In the genomic region with DNA sequence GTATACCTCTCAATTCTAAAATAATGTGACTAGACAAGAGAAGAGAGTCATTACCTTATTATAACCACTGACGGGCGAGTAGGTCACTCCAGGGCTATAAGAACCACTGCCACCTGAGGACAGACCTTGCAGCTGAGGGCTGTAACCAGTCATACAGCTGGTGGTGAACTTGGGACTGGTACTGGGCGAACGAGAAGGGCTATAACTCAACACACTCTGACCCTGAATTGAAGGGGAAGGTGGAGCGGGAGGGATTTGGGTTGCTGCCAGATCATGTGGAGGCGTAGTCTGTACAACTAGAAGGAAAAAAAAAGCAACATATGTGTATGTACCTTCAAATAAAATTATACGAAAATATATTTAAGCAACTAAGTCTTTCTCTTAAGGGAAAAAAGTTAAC, we compare ENCODE assay signal across 2 cellular contexts.
TF ChIP-seq lines count a peak whose summit lies in the region.

No MANE protein-coding gene starts in this region.

TF ChIP-seq in IMR-90, 13 proteins besides CTCF, POLR2A, EP300 and RAD21:
- TF ChIP-seq CEBPB (IDR thresholded peaks at IDR 0.05; ENCODE audit: low read depth, low read length) (no peak), BHLHE40 (IDR thresholded peaks at IDR 0.05; ENCODE audit: low read depth, low read length) (no peak), CHD1 (IDR thresholded peaks at IDR 0.05; ENCODE audit: low read depth, low read length) (no peak), RFX5 (IDR thresholded peaks at IDR 0.05; ENCODE audit: low read depth, low read length) (no peak), MAFK (IDR thresholded peaks at IDR 0.05; ENCODE audit: low read depth, low read length) (no peak), MAZ (IDR thresholded peaks at IDR 0.05; ENCODE audit: borderline replicate concordance, low read depth, low read length) (no peak), FOS (IDR thresholded peaks at IDR 0.05; ENCODE audit: low read depth, low read length) (no peak), SMC3 (IDR thresholded peaks at IDR 0.05; ENCODE audit: low read depth, low read length) (no peak), NFE2L2 (IDR thresholded peaks at IDR 0.05; ENCODE audit: low read depth, low read length) (no peak), MXI1 (IDR thresholded peaks at IDR 0.05; ENCODE audit: borderline replicate concordance, low read depth, low read length) (no peak), RCOR1 (IDR thresholded peaks at IDR 0.05; ENCODE audit: insufficient replicate concordance, low read length) (no peak)
- TF ChIP-seq, protein P1, sequence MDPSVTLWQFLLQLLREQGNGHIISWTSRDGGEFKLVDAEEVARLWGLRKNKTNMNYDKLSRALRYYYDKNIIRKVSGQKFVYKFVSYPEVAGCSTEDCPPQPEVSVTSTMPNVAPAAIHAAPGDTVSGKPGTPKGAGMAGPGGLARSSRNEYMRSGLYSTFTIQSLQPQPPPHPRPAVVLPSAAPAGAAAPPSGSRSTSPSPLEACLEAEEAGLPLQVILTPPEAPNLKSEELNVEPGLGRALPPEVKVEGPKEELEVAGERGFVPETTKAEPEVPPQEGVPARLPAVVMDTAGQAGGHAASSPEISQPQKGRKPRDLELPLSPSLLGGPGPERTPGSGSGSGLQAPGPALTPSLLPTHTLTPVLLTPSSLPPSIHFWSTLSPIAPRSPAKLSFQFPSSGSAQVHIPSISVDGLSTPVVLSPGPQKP (IDR thresholded peaks at IDR 0.05; ENCODE audit: borderline replicate concordance, low read depth, low read length): no peak
- TF ChIP-seq, protein P2, sequence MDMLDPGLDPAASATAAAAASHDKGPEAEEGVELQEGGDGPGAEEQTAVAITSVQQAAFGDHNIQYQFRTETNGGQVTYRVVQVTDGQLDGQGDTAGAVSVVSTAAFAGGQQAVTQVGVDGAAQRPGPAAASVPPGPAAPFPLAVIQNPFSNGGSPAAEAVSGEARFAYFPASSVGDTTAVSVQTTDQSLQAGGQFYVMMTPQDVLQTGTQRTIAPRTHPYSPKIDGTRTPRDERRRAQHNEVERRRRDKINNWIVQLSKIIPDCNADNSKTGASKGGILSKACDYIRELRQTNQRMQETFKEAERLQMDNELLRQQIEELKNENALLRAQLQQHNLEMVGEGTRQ (IDR thresholded peaks at IDR 0.05; ENCODE audit: low read depth, low read length): no peak

TF ChIP-seq in K562, 482 proteins besides CTCF, POLR2A, EP300 and RAD21 (continues in another document):
- TF ChIP-seq, protein P3, sequence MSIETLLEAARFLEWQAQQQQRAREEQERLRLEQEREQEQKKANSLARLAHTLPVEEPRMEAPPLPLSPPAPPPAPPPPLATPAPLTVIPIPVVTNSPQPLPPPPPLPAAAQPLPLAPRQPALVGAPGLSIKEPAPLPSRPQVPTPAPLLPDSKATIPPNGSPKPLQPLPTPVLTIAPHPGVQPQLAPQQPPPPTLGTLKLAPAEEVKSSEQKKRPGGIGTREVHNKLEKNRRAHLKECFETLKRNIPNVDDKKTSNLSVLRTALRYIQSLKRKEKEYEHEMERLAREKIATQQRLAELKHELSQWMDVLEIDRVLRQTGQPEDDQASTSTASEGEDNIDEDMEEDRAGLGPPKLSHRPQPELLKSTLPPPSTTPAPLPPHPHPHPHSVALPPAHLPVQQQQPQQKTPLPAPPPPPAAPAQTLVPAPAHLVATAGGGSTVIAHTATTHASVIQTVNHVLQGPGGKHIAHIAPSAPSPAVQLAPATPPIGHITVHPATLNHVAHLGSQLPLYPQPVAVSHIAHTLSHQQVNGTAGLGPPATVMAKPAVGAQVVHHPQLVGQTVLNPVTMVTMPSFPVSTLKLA (conservative IDR thresholded peaks at IDR 0.05): 0 out of 4 replicates have a peak, but pooled peaks of 1 of the 2 experiments have one; percentile 11
- no peak for TF ChIP-seq HDAC6 (IDR thresholded peaks at IDR 0.05; ENCODE audit: low read depth, low read length)
- no peak for TF ChIP-seq GATAD2B (IDR thresholded peaks at IDR 0.05; ENCODE audit: borderline replicate concordance)
- TF ChIP-seq, protein P4, sequence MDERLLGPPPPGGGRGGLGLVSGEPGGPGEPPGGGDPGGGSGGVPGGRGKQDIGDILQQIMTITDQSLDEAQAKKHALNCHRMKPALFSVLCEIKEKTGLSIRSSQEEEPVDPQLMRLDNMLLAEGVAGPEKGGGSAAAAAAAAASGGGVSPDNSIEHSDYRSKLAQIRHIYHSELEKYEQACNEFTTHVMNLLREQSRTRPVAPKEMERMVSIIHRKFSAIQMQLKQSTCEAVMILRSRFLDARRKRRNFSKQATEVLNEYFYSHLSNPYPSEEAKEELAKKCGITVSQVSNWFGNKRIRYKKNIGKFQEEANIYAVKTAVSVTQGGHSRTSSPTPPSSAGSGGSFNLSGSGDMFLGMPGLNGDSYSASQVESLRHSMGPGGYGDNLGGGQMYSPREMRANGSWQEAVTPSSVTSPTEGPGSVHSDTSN (CRISPR knock-in tag; IDR thresholded peaks at IDR 0.05; ENCODE audit: low read depth): no peak
- TF ChIP-seq, protein P4 (tag; conservative IDR thresholded peaks at IDR 0.05; ENCODE audit: low read depth): peak; percentile 74
- TF ChIP-seq DPF2 (IDR thresholded peaks at IDR 0.05): peak; percentile 48; the same call in 1 of the 2 replicates
- TF ChIP-seq, protein P1 (CRISPR knock-in tag; IDR thresholded peaks at IDR 0.05): no peak
- TF ChIP-seq, protein P5, sequence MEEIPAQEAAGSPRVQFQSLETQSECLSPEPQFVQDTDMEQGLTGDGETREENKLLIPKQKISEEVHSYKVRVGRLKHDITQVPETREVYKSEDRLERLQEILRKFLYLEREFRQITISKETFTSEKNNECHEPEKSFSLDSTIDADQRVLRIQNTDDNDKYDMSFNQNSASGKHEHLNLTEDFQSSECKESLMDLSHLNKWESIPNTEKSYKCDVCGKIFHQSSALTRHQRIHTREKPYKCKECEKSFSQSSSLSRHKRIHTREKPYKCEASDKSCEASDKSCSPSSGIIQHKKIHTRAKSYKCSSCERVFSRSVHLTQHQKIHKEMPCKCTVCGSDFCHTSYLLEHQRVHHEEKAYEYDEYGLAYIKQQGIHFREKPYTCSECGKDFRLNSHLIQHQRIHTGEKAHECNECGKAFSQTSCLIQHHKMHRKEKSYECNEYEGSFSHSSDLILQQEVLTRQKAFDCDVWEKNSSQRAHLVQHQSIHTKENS (CRISPR knock-in tag; IDR thresholded peaks at IDR 0.05): no peak
- no peak for TF ChIP-seq NCOA4 (IDR thresholded peaks at IDR 0.05; ENCODE audit: partially characterized antibody)
- TF ChIP-seq PURB (CRISPR knock-in tag; IDR thresholded peaks at IDR 0.05; ENCODE audit: low read depth): no peak
- TF ChIP-seq, protein P6, sequence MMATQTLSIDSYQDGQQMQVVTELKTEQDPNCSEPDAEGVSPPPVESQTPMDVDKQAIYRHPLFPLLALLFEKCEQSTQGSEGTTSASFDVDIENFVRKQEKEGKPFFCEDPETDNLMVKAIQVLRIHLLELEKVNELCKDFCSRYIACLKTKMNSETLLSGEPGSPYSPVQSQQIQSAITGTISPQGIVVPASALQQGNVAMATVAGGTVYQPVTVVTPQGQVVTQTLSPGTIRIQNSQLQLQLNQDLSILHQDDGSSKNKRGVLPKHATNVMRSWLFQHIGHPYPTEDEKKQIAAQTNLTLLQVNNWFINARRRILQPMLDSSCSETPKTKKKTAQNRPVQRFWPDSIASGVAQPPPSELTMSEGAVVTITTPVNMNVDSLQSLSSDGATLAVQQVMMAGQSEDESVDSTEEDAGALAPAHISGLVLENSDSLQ (IDR thresholded peaks at IDR 0.05): peak; percentile 83
- no peak for TF ChIP-seq GTF2E2 (tag; IDR thresholded peaks at IDR 0.05)
- TF ChIP-seq PCBP1 (IDR thresholded peaks at IDR 0.05; ENCODE audit: low read depth, low read length, poor library complexity, severe bottlenecking): no peak
- TF ChIP-seq FOSL1 (tag; conservative IDR thresholded peaks at IDR 0.05): no peak
- no peak for TF ChIP-seq ZNF830 (CRISPR knock-in tag; IDR thresholded peaks at IDR 0.05)
- TF ChIP-seq KLF16 (IDR thresholded peaks at IDR 0.05): no peak
- TF ChIP-seq SAFB (IDR thresholded peaks at IDR 0.05; ENCODE audit: borderline replicate concordance, low read depth, low read length): no peak
- no peak for TF ChIP-seq MTA2 (IDR thresholded peaks at IDR 0.05; ENCODE audit: low read depth)
- TF ChIP-seq EGR1 (conservative IDR thresholded peaks at IDR 0.05): 0 out of 2 replicates have a peak, but pooled peaks have one; percentile 24
- TF ChIP-seq, protein P7, sequence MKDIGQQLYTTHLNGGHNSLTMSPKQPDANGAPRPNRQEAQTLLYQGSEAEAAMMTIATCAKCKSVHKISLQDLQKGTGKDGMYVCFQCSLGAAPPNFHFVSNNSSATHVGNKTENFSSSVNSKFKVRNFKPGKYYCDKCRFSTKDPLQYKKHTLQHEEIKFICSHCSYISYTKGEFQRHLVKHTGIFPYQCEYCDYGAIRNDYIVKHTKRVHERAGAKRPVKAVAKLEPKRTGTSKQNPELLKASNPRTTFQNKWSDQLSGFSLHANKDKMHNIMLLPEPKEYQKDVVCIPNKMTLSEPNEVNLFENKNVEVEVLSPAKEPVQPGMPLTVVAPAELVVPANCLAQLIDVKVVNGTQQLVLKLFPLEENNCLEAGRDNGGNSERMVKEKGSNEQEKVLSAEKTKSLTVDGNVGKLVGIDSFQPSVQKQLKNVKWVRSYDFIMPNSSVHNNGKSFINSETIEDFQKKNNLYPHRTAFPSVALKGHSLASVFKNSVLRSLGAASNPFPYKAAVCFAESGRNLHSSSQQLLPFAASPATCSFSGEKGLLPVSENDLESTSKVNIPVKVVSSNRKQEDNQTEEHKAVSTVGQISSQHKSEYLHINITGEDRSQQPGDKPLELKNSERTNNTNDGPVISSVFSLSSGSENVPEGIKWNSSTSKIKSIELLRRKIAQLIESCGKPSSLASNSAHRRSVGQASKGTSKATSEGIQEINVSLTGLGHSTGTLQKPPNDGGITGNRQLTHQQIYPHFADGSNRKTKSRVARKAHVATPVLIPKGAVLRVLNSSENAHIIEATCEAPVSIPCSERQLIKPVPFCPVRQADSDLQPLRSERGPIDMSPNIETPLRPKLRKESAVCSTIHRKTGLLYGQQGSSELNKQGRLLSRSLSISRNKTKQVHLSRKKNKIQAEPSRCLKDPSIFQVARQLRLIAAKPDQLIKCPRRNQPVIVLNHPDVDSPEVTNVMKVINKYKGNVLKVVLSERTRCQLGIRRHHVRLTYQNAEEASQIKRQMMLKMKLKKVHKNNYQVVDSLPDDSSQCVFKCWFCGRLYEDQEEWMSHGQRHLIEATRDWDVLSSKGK (CRISPR knock-in tag; IDR thresholded peaks at IDR 0.05): no peak
- no peak for TF ChIP-seq POLR2AphosphoS2 (IDR thresholded peaks at IDR 0.05; ENCODE audit: low read length)
- TF ChIP-seq, protein P8, sequence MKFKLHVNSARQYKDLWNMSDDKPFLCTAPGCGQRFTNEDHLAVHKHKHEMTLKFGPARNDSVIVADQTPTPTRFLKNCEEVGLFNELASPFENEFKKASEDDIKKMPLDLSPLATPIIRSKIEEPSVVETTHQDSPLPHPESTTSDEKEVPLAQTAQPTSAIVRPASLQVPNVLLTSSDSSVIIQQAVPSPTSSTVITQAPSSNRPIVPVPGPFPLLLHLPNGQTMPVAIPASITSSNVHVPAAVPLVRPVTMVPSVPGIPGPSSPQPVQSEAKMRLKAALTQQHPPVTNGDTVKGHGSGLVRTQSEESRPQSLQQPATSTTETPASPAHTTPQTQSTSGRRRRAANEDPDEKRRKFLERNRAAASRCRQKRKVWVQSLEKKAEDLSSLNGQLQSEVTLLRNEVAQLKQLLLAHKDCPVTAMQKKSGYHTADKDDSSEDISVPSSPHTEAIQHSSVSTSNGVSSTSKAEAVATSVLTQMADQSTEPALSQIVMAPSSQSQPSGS (CRISPR knock-in tag; IDR thresholded peaks at IDR 0.05): no peak
- TF ChIP-seq SRSF3 (IDR thresholded peaks at IDR 0.05; ENCODE audit: insufficient read depth, low read length): no peak
- TF ChIP-seq CBFA2T2 (conservative IDR thresholded peaks at IDR 0.05): no peak
- no peak for TF ChIP-seq ZNF174 (CRISPR knock-in tag; IDR thresholded peaks at IDR 0.05)
- TF ChIP-seq, protein P9, sequence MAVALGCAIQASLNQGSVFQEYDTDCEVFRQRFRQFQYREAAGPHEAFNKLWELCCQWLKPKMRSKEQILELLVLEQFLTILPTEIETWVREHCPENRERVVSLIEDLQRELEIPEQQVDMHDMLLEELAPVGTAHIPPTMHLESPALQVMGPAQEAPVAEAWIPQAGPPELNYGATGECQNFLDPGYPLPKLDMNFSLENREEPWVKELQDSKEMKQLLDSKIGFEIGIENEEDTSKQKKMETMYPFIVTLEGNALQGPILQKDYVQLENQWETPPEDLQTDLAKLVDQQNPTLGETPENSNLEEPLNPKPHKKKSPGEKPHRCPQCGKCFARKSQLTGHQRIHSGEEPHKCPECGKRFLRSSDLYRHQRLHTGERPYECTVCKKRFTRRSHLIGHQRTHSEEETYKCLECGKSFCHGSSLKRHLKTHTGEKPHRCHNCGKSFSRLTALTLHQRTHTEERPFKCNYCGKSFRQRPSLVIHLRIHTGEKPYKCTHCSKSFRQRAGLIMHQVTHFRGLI (CRISPR knock-in tag; IDR thresholded peaks at IDR 0.05): no peak
- TF ChIP-seq GABPB1 (CRISPR knock-in tag; IDR thresholded peaks at IDR 0.05): no peak
- no peak for TF ChIP-seq ZNF324 (CRISPR knock-in tag; IDR thresholded peaks at IDR 0.05)
- TF ChIP-seq RBM25 (IDR thresholded peaks at IDR 0.05; ENCODE audit: low read depth, low read length, severe bottlenecking): no peak
- no peak for TF ChIP-seq POLR2AphosphoS5 (IDR thresholded peaks at IDR 0.05; ENCODE audit: control insufficient read depth, insufficient read depth, low read depth, low read length)
- TF ChIP-seq, protein P10, sequence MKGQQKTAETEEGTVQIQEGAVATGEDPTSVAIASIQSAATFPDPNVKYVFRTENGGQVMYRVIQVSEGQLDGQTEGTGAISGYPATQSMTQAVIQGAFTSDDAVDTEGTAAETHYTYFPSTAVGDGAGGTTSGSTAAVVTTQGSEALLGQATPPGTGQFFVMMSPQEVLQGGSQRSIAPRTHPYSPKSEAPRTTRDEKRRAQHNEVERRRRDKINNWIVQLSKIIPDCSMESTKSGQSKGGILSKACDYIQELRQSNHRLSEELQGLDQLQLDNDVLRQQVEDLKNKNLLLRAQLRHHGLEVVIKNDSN (CRISPR knock-in tag; IDR thresholded peaks at IDR 0.05): peak; percentile 22; the same call in 1 of the 2 replicates
- no peak for TF ChIP-seq ARHGAP35 (IDR thresholded peaks at IDR 0.05; ENCODE audit: partially characterized antibody)
- TF ChIP-seq SAP30 (IDR thresholded peaks at IDR 0.05; ENCODE audit: borderline replicate concordance, insufficient read depth, low read depth, low read length, poor library complexity, severe bottlenecking): no peak
- TF ChIP-seq FOXJ2 (tag; IDR thresholded peaks at IDR 0.05): no peak
- TF ChIP-seq NR2C2 (CRISPR knock-in tag; IDR thresholded peaks at IDR 0.05): no peak
- 0 out of 2 replicates have a peak, but pooled peaks have one; percentile 23 for TF ChIP-seq NR2C2 (tag; IDR thresholded peaks at IDR 0.05)
